ENCODE assay signal across 25 cellular contexts in the genomic region with DNA sequence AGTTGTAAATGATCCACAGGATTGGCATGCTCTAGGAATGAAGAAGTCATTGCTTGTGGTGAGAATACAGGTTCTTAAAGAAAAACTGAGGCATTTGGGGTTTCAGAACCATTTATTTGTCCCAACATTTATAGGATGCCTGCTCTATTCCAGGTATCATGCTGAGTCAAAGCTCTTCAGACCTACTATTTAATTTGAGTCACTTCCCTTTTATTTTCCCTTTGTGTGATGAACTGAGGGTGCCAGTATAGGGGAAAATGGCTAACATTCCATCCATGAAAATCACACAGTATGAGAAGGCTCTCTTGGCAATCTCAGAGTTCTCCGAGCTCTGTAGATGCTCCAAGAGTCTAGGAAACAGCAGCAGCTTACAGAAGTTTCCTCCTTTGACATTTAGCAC.
A peak's percentile ranks its signal among the peaks of the same experiment; 100 is the strongest.
DNase-seq lines count a peak whose midpoint lies in the region; ATAC-seq, FAIRE-seq and TF ChIP-seq lines count a peak whose summit lies in the region.
"Had no signal": no experiment of that assay in that cellular context is flagged by ENCODE, and none has a peak within 500 bp of the region (broad histone marks: within the 10 kb centered on the region; RNA-seq: fewer than 3 reads in every experiment).

No MANE protein-coding gene starts in this region.

- intact Hi-C loops in mucosa of descending colon (cut with DNase I, micrococcal nuclease): no loop called here

- H3K27ac ChIP-seq in A549 (peak overlapping the region in 1 of 2 experiments; percentile 54; a peak in 2 of 6 replicates), astrocyte (ENCODE audit: low read depth, low read length) (no peak overlapping the region), layer of hippocampus (ENCODE audit: low read depth, low read length) (peak overlapping the region; percentile 5)
- H3K27ac ChIP-seq: BLaER1, cardiac muscle cell, hepatocyte, WERI-Rb-1 had no signal

- no peak overlapping the region for H3K27ac Mint-ChIP-seq in astrocyte (ENCODE audit: unreplicated experiment)
- H3K27ac Mint-ChIP-seq: activated naive CD8-positive, alpha-beta T cell treated with anti-CD3 and anti-CD28 coated beads, Interleukin-2, amount 50 U/mL, for 24 hours; immature natural killer cell; stimulated activated naive B cell treated with anti-CD40 and anti-IgM and Interleukin-4, amounts not matched to agents 10 μg/mL and 1 μg/mL and 100 μg/mL, for 72 hours had no signal

- H3K9me3 ChIP-seq in A549: no peaks in the 10 kb centered on the region
- no peaks in the 10 kb centered on the region for H3K9me3 ChIP-seq in astrocyte (ENCODE audit: insufficient read depth, low read depth, low read length)
- no peaks in the 10 kb centered on the region for H3K9me3 ChIP-seq in mucosa of descending colon
- H3K9me3 ChIP-seq: BLaER1, Caco-2 had no signal

- FAIRE-seq in A549 (lab: Jason Lieb, UNC): no peak
- FAIRE-seq in astrocyte (lab: Jason Lieb, UNC): no peak
- FAIRE-seq: A204.1 had no signal

- TF ChIP-seq POLR2A in A549 (IDR thresholded peaks at IDR 0.05; ENCODE audit: low read length): no peak

- WGBS in A549 (ENCODE audit: missing lambda C conversion rate): 19% methylated on average over 1 of the region's 1 CpG

- no peaks in the 10 kb centered on the region for H3K36me3 ChIP-seq in astrocyte (ENCODE audit: insufficient read depth, low read length)
- H3K36me3 ChIP-seq in mucosa of descending colon (ENCODE audit: low read depth): no peaks in the 10 kb centered on the region
- H3K36me3 ChIP-seq: BLaER1, cardiac muscle cell, WERI-Rb-1 had no signal

- TF ChIP-seq EP300 in A549 (IDR thresholded peaks at IDR 0.05): no peak

- H4K20me1 ChIP-seq in astrocyte (ENCODE audit: insufficient read depth, low read length): no peaks in the 10 kb centered on the region
- H4K20me1 ChIP-seq: BLaER1 had no signal

- DNase-seq in A549 (ENCODE audit: low read depth in 1 of 2, low spot score in 1 of 2) (peak in 1 of 2 experiments; percentile 15), HT1080 (ENCODE audit: low read depth) (peak; percentile 81), astrocyte (ENCODE audit: low read depth) (peak; percentile 64), Ammon's horn (ENCODE audit: low spot score) (no peak), CD1c-positive myeloid dendritic cell (ENCODE audit: extremely low spot score) (no peak), mucosa of descending colon (no peak)
- DNase-seq: activated CD4-positive, alpha-beta T cell treated with anti-CD3 and anti-CD28 coated beads, Interleukin-2, amount 50 U/mL, for 48 hours; activated gamma-delta T cell; activated naive CD8-positive, alpha-beta T cell treated with anti-CD3 and anti-CD28 coated beads, Interleukin-2, amount 50 U/mL, for 24 hours; Caco-2; foreskin fibroblast; H7; immature natural killer cell; NCI-H146; NCI-H2171; NCI-H524 treated with DMSO at 0.1 percent for 48 hours; stimulated activated naive B cell treated with anti-CD40 and anti-IgM and Interleukin-4, amounts not matched to agents 10 μg/mL and 1 μg/mL and 100 μg/mL, for 72 hours; WERI-Rb-1 had no signal

- POLR2A ChIA-PET in A549 (lab: Yijun Ruan, JAX): no interaction called here

- H3K36me3 Mint-ChIP-seq in astrocyte (ENCODE audit: low read depth, unreplicated experiment): peaks cover 4% of the 10 kb centered on the region
- H3K36me3 Mint-ChIP-seq: immature natural killer cell; stimulated activated naive B cell treated with anti-CD40 and anti-IgM and Interleukin-4, amounts not matched to agents 10 μg/mL and 1 μg/mL and 100 μg/mL, for 72 hours had no signal

- TF ChIP-seq RAD21 in A549 (conservative IDR thresholded peaks at IDR 0.05 in 1 of 2, IDR thresholded peaks at IDR 0.05 in 1 of 2): no peak

- H3K4me1 ChIP-seq in A549: peaks cover 16% of the 10 kb centered on the region; the same call in 2 of the 3 replicates
- peaks cover 3% of the 10 kb centered on the region for H3K4me1 ChIP-seq in astrocyte (ENCODE audit: insufficient read depth, low read length)
- no peaks in the 10 kb centered on the region for H3K4me1 ChIP-seq in mucosa of descending colon (ENCODE audit: low read depth)
- H3K4me1 ChIP-seq: Caco-2 had no signal

- TF ChIP-seq CTCF in A549 (IDR thresholded peaks at IDR 0.05) (no peak), astrocyte (IDR thresholded peaks at IDR 0.05; ENCODE audit: insufficient read depth, low read depth, low read length) (no peak), mucosa of descending colon (IDR thresholded peaks at IDR 0.05) (no peak)

- no peak overlapping the region for H2AFZ ChIP-seq in astrocyte (ENCODE audit: low read depth, low read length)
- H2AFZ ChIP-seq: hepatocyte had no signal

- H3K27me3 ChIP-seq in astrocyte (ENCODE audit: insufficient read depth, low read length): peaks cover 21% of the 10 kb centered on the region
- H3K27me3 ChIP-seq in layer of hippocampus (ENCODE audit: control insufficient read depth, insufficient read depth, low read length): no peaks in the 10 kb centered on the region
- H3K27me3 ChIP-seq: BLaER1 had no signal

- peaks cover 1% of the 10 kb centered on the region for H3K9me3 Mint-ChIP-seq in astrocyte (ENCODE audit: unreplicated experiment)
- H3K9me3 Mint-ChIP-seq: activated naive CD8-positive, alpha-beta T cell treated with anti-CD3 and anti-CD28 coated beads, Interleukin-2, amount 50 U/mL, for 24 hours; immature natural killer cell; stimulated activated naive B cell treated with anti-CD40 and anti-IgM and Interleukin-4, amounts not matched to agents 10 μg/mL and 1 μg/mL and 100 μg/mL, for 72 hours had no signal

- ATAC-seq in A549 (peak; percentile 54 to 78; a peak in 5 of 6 replicates), mucosa of descending colon (no peak), GM21786 (IDR thresholded peaks at IDR 0.05; ENCODE audit: unreplicated experiment) (no peak)
- ATAC-seq: activated naive CD8-positive, alpha-beta T cell treated with anti-CD3 and anti-CD28 coated beads, Interleukin-2, amount 50 U/mL, for 24 hours; stimulated activated naive B cell treated with anti-CD40 and anti-IgM and Interleukin-4, amounts not matched to agents 10 μg/mL and 1 μg/mL and 100 μg/mL, for 72 hours had no signal

- no peak overlapping the region for H3K4me3 ChIP-seq in A549
- H3K4me3 ChIP-seq in astrocyte (ENCODE audit: insufficient read depth, low read depth, low read length): no peak overlapping the region
- H3K4me3 ChIP-seq in mucosa of descending colon: no peak overlapping the region
- H3K4me3 ChIP-seq: BLaER1, cardiac muscle cell, hepatocyte, smooth muscle cell had no signal

- peaks cover 7% of the 10 kb centered on the region for H3K4me1 Mint-ChIP-seq in astrocyte (ENCODE audit: low read depth, unreplicated experiment)

- peak overlapping the region; percentile 35 for H3K4me2 ChIP-seq in A549
- no peak overlapping the region for H3K4me2 ChIP-seq in astrocyte (ENCODE audit: low read length)
- H3K4me2 ChIP-seq: BLaER1, hepatocyte, smooth muscle cell had no signal

- no peak overlapping the region for H3K9ac ChIP-seq in astrocyte (ENCODE audit: low read length)
- H3K9ac ChIP-seq: BLaER1 had no signal

- peaks cover 34% of the 10 kb centered on the region for H3K27me3 Mint-ChIP-seq in astrocyte (ENCODE audit: low read depth, unreplicated experiment)

- CTCF ChIA-PET in A549 (lab: Yijun Ruan, JAX): interaction anchor here (0.7 to 1.3 kb wide), 2 partner anchors 23 to 80 kb away, joined by 3 read pairs; no protein-coding TSS in a partner anchor

- no peaks in the 10 kb centered on the region for H3K79me2 ChIP-seq in astrocyte (ENCODE audit: insufficient read depth, low read length)
- H3K79me2 ChIP-seq: hepatocyte had no signal

- H3K4me3 Mint-ChIP-seq in astrocyte (ENCODE audit: unreplicated experiment): no peak overlapping the region
- H3K4me3 Mint-ChIP-seq: activated naive CD8-positive, alpha-beta T cell treated with anti-CD3 and anti-CD28 coated beads, Interleukin-2, amount 50 U/mL, for 24 hours; immature natural killer cell; stimulated activated naive B cell treated with anti-CD40 and anti-IgM and Interleukin-4, amounts not matched to agents 10 μg/mL and 1 μg/mL and 100 μg/mL, for 72 hours had no signal

TF ChIP-seq in A549, 52 proteins besides CTCF, POLR2A, EP300 and RAD21:
- TF ChIP-seq HDAC2 (IDR thresholded peaks at IDR 0.05) (no peak), NPAS2 (CRISPR knock-in tag; IDR thresholded peaks at IDR 0.05; ENCODE audit: borderline replicate concordance) (no peak), POLR2AphosphoS2 (conservative IDR thresholded peaks at IDR 0.05; ENCODE audit: low read length) (no peak), EHF (CRISPR knock-in tag; IDR thresholded peaks at IDR 0.05) (no peak), HOXA7 (CRISPR knock-in tag; IDR thresholded peaks at IDR 0.05) (no peak), HOXB5 (CRISPR knock-in tag; IDR thresholded peaks at IDR 0.05) (no peak), KDM1A (IDR thresholded peaks at IDR 0.05; ENCODE audit: low read depth) (no peak), MAZ (IDR thresholded peaks at IDR 0.05; ENCODE audit: borderline replicate concordance, low read depth, low read length) (no peak)
- TF ChIP-seq, protein P1, sequence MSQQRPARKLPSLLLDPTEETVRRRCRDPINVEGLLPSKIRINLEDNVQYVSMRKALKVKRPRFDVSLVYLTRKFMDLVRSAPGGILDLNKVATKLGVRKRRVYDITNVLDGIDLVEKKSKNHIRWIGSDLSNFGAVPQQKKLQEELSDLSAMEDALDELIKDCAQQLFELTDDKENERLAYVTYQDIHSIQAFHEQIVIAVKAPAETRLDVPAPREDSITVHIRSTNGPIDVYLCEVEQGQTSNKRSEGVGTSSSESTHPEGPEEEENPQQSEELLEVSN (IDR thresholded peaks at IDR 0.05; ENCODE audit: borderline replicate concordance, low read depth): no peak
- TF ChIP-seq, protein P2, sequence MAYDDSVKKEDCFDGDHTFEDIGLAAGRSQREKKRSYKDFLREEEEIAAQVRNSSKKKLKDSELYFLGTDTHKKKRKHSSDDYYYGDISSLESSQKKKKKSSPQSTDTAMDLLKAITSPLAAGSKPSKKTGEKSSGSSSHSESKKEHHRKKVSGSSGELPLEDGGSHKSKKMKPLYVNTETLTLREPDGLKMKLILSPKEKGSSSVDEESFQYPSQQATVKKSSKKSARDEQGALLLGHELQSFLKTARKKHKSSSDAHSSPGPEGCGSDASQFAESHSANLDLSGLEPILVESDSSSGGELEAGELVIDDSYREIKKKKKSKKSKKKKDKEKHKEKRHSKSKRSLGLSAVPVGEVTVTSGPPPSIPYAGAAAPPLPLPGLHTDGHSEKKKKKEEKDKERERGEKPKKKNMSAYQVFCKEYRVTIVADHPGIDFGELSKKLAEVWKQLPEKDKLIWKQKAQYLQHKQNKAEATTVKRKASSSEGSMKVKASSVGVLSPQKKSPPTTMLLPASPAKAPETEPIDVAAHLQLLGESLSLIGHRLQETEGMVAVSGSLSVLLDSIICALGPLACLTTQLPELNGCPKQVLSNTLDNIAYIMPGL (CRISPR knock-in tag; IDR thresholded peaks at IDR 0.05; ENCODE audit: borderline replicate concordance): no peak

Comparison
In these comparisons a context has a peak if more than half of its experiments do, and no peak if none do; other contexts are left out.
1. ATAC-seq: peak in A549 (2 of 2); none in mucosa of descending colon (single experiment) and GM21786 (single experiment).
2. DNase-seq: peak in HT1080 (single experiment) and astrocyte (single experiment); none in Ammon's horn (single experiment), CD1c-positive myeloid dendritic cell (single experiment) and mucosa of descending colon (0 of 3).